In the genomic region with DNA sequence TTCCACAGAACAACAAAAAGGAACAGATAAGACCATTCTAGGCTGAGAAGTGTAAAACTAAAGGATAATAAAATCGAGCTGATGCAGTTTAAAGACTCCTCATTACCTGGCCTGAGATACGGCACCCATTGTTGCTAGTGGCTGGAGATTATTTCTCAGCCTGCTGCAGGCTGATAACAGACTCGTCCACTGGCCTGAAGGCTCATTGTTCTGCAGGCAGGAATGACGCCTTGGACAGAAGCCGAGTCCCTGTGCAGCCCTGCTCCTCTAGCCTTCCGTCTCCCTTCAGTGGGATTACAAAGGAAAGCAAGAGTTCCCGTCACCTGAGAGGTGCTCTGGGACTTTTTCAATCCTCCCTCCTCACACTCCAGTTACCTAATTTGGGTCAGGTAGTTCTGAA, we compare ENCODE assay signal across 28 cellular contexts.
"Had no signal": no experiment of that assay in that cellular context is flagged by ENCODE, and none has a peak within 500 bp of the region (broad histone marks: within the 10 kb centered on the region; RNA-seq: fewer than 3 reads in every experiment).

No MANE protein-coding gene starts in this region.

- H2AFZ ChIP-seq: parathyroid adenoma had no signal

- H3K4me3 ChIP-seq: body of pancreas, esophagus squamous epithelium, right atrium auricular region, stomach, thyroid gland, upper lobe of left lung, vagina had no signal

- H3K36me3 Mint-ChIP-seq: activated naive CD8-positive, alpha-beta T cell; stimulated activated naive B cell treated with anti-CD40 and anti-IgM and Interleukin-4, amounts not matched to agents 10 μg/mL and 1 μg/mL and 100 μg/mL, for 72 hours had no signal

- H3K4me1 ChIP-seq: body of pancreas, esophagus squamous epithelium, parathyroid adenoma, right atrium auricular region, stomach, thyroid gland, upper lobe of left lung, vagina had no signal

- H3K27ac Mint-ChIP-seq: activated naive CD8-positive, alpha-beta T cell; activated T-cell treated with anti-CD3 and anti-CD28 coated beads, Interleukin-2, amount 50 U/mL, for 72 hours; dendritic cell treated with granulocyte-macrophage colony-stimulating factor and Interleukin-4, amounts not matched to agents 40 ng/mL and 50 ng/mL, for 4 days; stimulated activated naive B cell treated with anti-CD40 and anti-IgM and Interleukin-4, amounts not matched to agents 10 μg/mL and 1 μg/mL and 100 μg/mL, for 72 hours; T-helper 17 cell had no signal

- H3K4me3 Mint-ChIP-seq: activated naive CD8-positive, alpha-beta T cell; activated T-cell treated with anti-CD3 and anti-CD28 coated beads, Interleukin-2, amount 50 U/mL, for 72 hours; dendritic cell treated with granulocyte-macrophage colony-stimulating factor and Interleukin-4, amounts not matched to agents 40 ng/mL and 50 ng/mL, for 4 days; stimulated activated naive B cell treated with anti-CD40 and anti-IgM and Interleukin-4, amounts not matched to agents 10 μg/mL and 1 μg/mL and 100 μg/mL, for 72 hours; T-helper 17 cell had no signal

- H3K79me2 ChIP-seq: parathyroid adenoma had no signal

- H3K27me3 ChIP-seq: body of pancreas, esophagus squamous epithelium, right atrium auricular region, stomach, thyroid gland, upper lobe of left lung, vagina had no signal

- H3K36me3 ChIP-seq: esophagus squamous epithelium, right atrium auricular region, stomach, thyroid gland, upper lobe of left lung, vagina had no signal

- H3K4me1 Mint-ChIP-seq: stimulated activated naive B cell treated with anti-CD40 and anti-IgM and Interleukin-4, amounts not matched to agents 10 μg/mL and 1 μg/mL and 100 μg/mL, for 72 hours; T-helper 17 cell had no signal

- DNase-seq: activated CD4-positive, alpha-beta T cell treated with anti-CD3 and anti-CD28 coated beads for 4 hours; activated CD4-positive, alpha-beta T cell treated with anti-CD3 and anti-CD28 coated beads, Interleukin-2, amount 50 U/mL, for 4 hours; activated naive CD4-positive, alpha-beta T cell; activated T-cell treated with anti-CD3 and anti-CD28 coated beads for 4 hours; activated T-cell treated with anti-CD3 and anti-CD28 coated beads, Interleukin-2, amount 50 U/mL, for 72 hours; anterior cingulate cortex; body of pancreas; esophagus squamous epithelium; foreskin melanocyte; islet precursor cell; left cardiac atrium; left ventricle myocardium superior; occipital lobe; stimulated activated CD4-positive, alpha-beta T cell treated with anti-CD3 and anti-CD28 coated beads, Interleukin-15, amount 100 ng/mL, for 24 hours; stimulated activated CD4-positive, alpha-beta T cell treated with anti-CD3 and anti-CD28 coated beads, Interleukin-2, amount 100 ng/mL, for 24 hours; stimulated activated naive B cell treated with anti-CD40 and anti-IgM and Interleukin-4, amounts not matched to agents 10 μg/mL and 1 μg/mL and 100 μg/mL, for 72 hours; stomach; T-helper 17 cell; T1000; thyroid gland; upper lobe of left lung had no signal

- H3K9me3 ChIP-seq: body of pancreas, esophagus squamous epithelium, right atrium auricular region, stomach, thyroid gland, upper lobe of left lung, vagina had no signal

- H3K9ac ChIP-seq: parathyroid adenoma had no signal

- H3K27me3 Mint-ChIP-seq: activated naive CD8-positive, alpha-beta T cell; dendritic cell treated with granulocyte-macrophage colony-stimulating factor and Interleukin-4, amounts not matched to agents 40 ng/mL and 50 ng/mL, for 4 days; stimulated activated naive B cell treated with anti-CD40 and anti-IgM and Interleukin-4, amounts not matched to agents 10 μg/mL and 1 μg/mL and 100 μg/mL, for 72 hours; T-helper 17 cell had no signal

- H3K27ac ChIP-seq: body of pancreas, epithelial cell of prostate, esophagus squamous epithelium, parathyroid adenoma, right atrium auricular region, stomach, thyroid gland, upper lobe of left lung, vagina, VCaP had no signal
